18 cellular contexts compared by ENCODE assay signal in genomic region chr16:9192746-9193145, GRCh38.
"Had no signal": no experiment of that assay in that cellular context is flagged by ENCODE, and none has a peak within 500 bp of the region (broad histone marks: within the 10 kb centered on the region; RNA-seq: fewer than 3 reads in every experiment).

No MANE protein-coding gene starts in this region.

- H3K27me3 Mint-ChIP-seq: stimulated activated naive CD8-positive, alpha-beta T cell treated with anti-CD3 and anti-CD28 coated beads, Interleukin-15, amount 100 ng/mL, for 72 hours; T-helper 17 cell had no signal

- DNase-seq: activated CD4-positive, CD25-positive, alpha-beta regulatory T cell; activated effector memory CD4-positive, alpha-beta T cell treated with anti-CD3 and anti-CD28 coated beads, Interleukin-2, amount 50 U/mL, for 16 hours; activated T-cell treated with anti-CD3 and anti-CD28 coated beads, Interleukin-2, amount 50 U/mL, for 4 hours; amygdala; heart left ventricle; left ventricle myocardium superior; mesenchymal stem cell; retina; stimulated activated CD4-positive, alpha-beta T cell treated with anti-CD3 and anti-CD28 coated beads, Interleukin-15, amount 100 ng/mL, for 24 hours; stimulated activated CD4-positive, alpha-beta T cell treated with anti-CD3 and anti-CD28 coated beads, Interleukin-4, amount 100 ng/mL, for 4 hours; stimulated activated naive CD8-positive, alpha-beta T cell treated with anti-CD3 and anti-CD28 coated beads, Interleukin-15, amount 100 ng/mL, for 72 hours; T-helper 17 cell; testis; uterus had no signal

- H3K27me3 ChIP-seq: foreskin keratinocyte, heart left ventricle, testis, uterus had no signal

- H3K36me3 ChIP-seq: esophagus muscularis mucosa, heart left ventricle, uterus had no signal

- H3K4me1 Mint-ChIP-seq: neural crest cell; stimulated activated naive CD8-positive, alpha-beta T cell treated with anti-CD3 and anti-CD28 coated beads, Interleukin-15, amount 100 ng/mL, for 72 hours; T-helper 17 cell had no signal

- H3K27ac ChIP-seq: esophagus muscularis mucosa, foreskin keratinocyte, heart left ventricle, testis, uterus had no signal

- H3K4me3 ChIP-seq: esophagus muscularis mucosa, heart left ventricle, testis, uterus had no signal

- H3K9me3 Mint-ChIP-seq: activated T-cell treated with anti-CD3 and anti-CD28 coated beads, Interleukin-2, amount 50 U/mL, for 4 hours; neural crest cell; stimulated activated naive CD8-positive, alpha-beta T cell treated with anti-CD3 and anti-CD28 coated beads, Interleukin-15, amount 100 ng/mL, for 72 hours had no signal

- H3K4me3 Mint-ChIP-seq: activated naive CD8-positive, alpha-beta T cell; activated T-cell treated with anti-CD3 and anti-CD28 coated beads, Interleukin-2, amount 50 U/mL, for 4 hours; neural crest cell; stimulated activated naive CD8-positive, alpha-beta T cell treated with anti-CD3 and anti-CD28 coated beads, Interleukin-15, amount 100 ng/mL, for 72 hours; T-helper 17 cell had no signal

- H3K27ac Mint-ChIP-seq: activated naive CD8-positive, alpha-beta T cell; stimulated activated naive CD8-positive, alpha-beta T cell treated with anti-CD3 and anti-CD28 coated beads, Interleukin-15, amount 100 ng/mL, for 72 hours; T-helper 17 cell had no signal

- H3K9me3 ChIP-seq: esophagus muscularis mucosa, heart left ventricle, testis, uterus had no signal

- ATAC-seq: activated T-cell treated with anti-CD3 and anti-CD28 coated beads, Interleukin-2, amount 50 U/mL, for 4 hours; foreskin keratinocyte; heart left ventricle; left ventricle myocardium superior; stimulated activated naive CD8-positive, alpha-beta T cell treated with anti-CD3 and anti-CD28 coated beads, Interleukin-15, amount 100 ng/mL, for 72 hours; T-helper 17 cell had no signal

- H3K36me3 Mint-ChIP-seq: activated naive CD8-positive, alpha-beta T cell had no signal

- H3K4me1 ChIP-seq: esophagus muscularis mucosa, foreskin keratinocyte, heart left ventricle, testis, uterus had no signal
